Comparison of ENCODE assay signal across 9 cellular contexts in genomic region chr1:43269627-43270375, GRCh38. TPM values are rescaled to one million over a fixed set of nuclear protein-coding genes. Genes with fewer than 3 reads are reported as not detected.
DNase-seq lines count a peak whose midpoint lies in the region; ATAC-seq and TF ChIP-seq lines count a peak whose summit lies in the region.
"Had no signal": no experiment of that assay in that cellular context is flagged by ENCODE, and none has a peak within 500 bp of the region (broad histone marks: within the 10 kb centered on the region; RNA-seq: fewer than 3 reads in every experiment).

TMEM125 (plus strand) TSS chr1:43269983; CDS start chr1:43272723, 2,740 bp downstream.

- H3K36me3 Mint-ChIP-seq in activated CD8-positive, alpha-beta memory T cell treated with anti-CD3 and anti-CD28 coated beads, Interleukin-2, amount 10 ng/mL, durations not matched to agents 7 days and 5 days: peaks cover 3% of the 10 kb centered on the region
- H3K36me3 Mint-ChIP-seq in activated naive CD8-positive, alpha-beta T cell treated with anti-CD3 and anti-CD28 coated beads, Interleukin-2, amount 10 ng/mL, durations not matched to agents 7 days and 5 days: peaks cover 4% of the 10 kb centered on the region
- H3K36me3 Mint-ChIP-seq in stimulated activated naive B cell treated with anti-CD40 and anti-IgM and Interleukin-4, amounts not matched to agents 10 μg/mL and 1 μg/mL and 100 μg/mL, for 72 hours: no peaks in the 10 kb centered on the region

- POLR2A ChIA-PET in activated naive CD8-positive, alpha-beta T cell treated with anti-CD3 and anti-CD28 coated beads, Interleukin-2, amount 10 ng/mL, durations not matched to agents 7 days and 5 days (lab: Charles Lee): interaction anchor here (0.6 kb wide), 1 partner anchor 596 kb away, joined by 3 read pairs; no protein-coding TSS in a partner anchor

- peak; percentile 32 for DNase-seq in activated CD8-positive, alpha-beta memory T cell treated with anti-CD3 and anti-CD28 coated beads, Interleukin-2, amount 50 U/mL, for 48 hours
- DNase-seq in activated CD8-positive, alpha-beta memory T cell treated with anti-CD3 and anti-CD28 coated beads, Interleukin-2, amount 10 ng/mL, durations not matched to agents 7 days and 5 days: no peak
- no peak for DNase-seq in activated naive CD8-positive, alpha-beta T cell treated with anti-CD3 and anti-CD28 coated beads, Interleukin-2, amount 10 ng/mL, durations not matched to agents 7 days and 5 days
- DNase-seq in kidney epithelial cell (ENCODE audit: low read depth): no peak
- no peak for DNase-seq in stimulated activated naive B cell treated with anti-CD40 and anti-IgM and Interleukin-4, amounts not matched to agents 10 μg/mL and 1 μg/mL and 100 μg/mL, for 72 hours
- no peak for DNase-seq in stimulated activated CD4-positive, alpha-beta T cell treated with anti-CD3 and anti-CD28 coated beads, Interleukin-12 subunit alpha, Interleukin-12 subunit beta, amount 100 ng/mL, for 4 hours
- DNase-seq in NCI-H1417 (lab: John Stamatoyannopoulos, UW): no peak
- no peak for DNase-seq in NCI-H524 (lab: John Stamatoyannopoulos, UW)
- DNase-seq: activated naive CD4-positive, alpha-beta T cell had no signal

- H3K27me3 ChIP-seq in kidney epithelial cell (ENCODE audit: control insufficient read depth, insufficient read depth, low read length): peaks cover 14% of the 10 kb centered on the region

- no peak for TF ChIP-seq CTCF in kidney epithelial cell (IDR thresholded peaks at IDR 0.05; ENCODE audit: insufficient read depth, low read length, poor library complexity, severe bottlenecking)

- H3K4me1 Mint-ChIP-seq in activated CD8-positive, alpha-beta memory T cell treated with anti-CD3 and anti-CD28 coated beads, Interleukin-2, amount 10 ng/mL, durations not matched to agents 7 days and 5 days: peaks cover 18% of the 10 kb centered on the region
- H3K4me1 Mint-ChIP-seq in activated naive CD8-positive, alpha-beta T cell treated with anti-CD3 and anti-CD28 coated beads, Interleukin-2, amount 10 ng/mL, durations not matched to agents 7 days and 5 days: peaks cover 19% of the 10 kb centered on the region
- peaks cover 19 to 26% of the 10 kb centered on the region in 2 donors for H3K4me1 Mint-ChIP-seq in stimulated activated naive B cell treated with anti-CD40 and anti-IgM and Interleukin-4, amounts not matched to agents 10 μg/mL and 1 μg/mL and 100 μg/mL, for 72 hours

- no peaks in the 10 kb centered on the region for H3K9me3 Mint-ChIP-seq in activated CD8-positive, alpha-beta memory T cell treated with anti-CD3 and anti-CD28 coated beads, Interleukin-2, amount 10 ng/mL, durations not matched to agents 7 days and 5 days (ENCODE audit: low read depth)
- H3K9me3 Mint-ChIP-seq in activated naive CD8-positive, alpha-beta T cell treated with anti-CD3 and anti-CD28 coated beads, Interleukin-2, amount 10 ng/mL, durations not matched to agents 7 days and 5 days: peaks cover 3% of the 10 kb centered on the region
- H3K9me3 Mint-ChIP-seq in stimulated activated naive B cell treated with anti-CD40 and anti-IgM and Interleukin-4, amounts not matched to agents 10 μg/mL and 1 μg/mL and 100 μg/mL, for 72 hours: no peaks in the 10 kb centered on the region

- H3K4me3 Mint-ChIP-seq in activated CD8-positive, alpha-beta memory T cell treated with anti-CD3 and anti-CD28 coated beads, Interleukin-2, amount 10 ng/mL, durations not matched to agents 7 days and 5 days: no peak within 1 kb of the TSS
- H3K4me3 Mint-ChIP-seq in activated naive CD8-positive, alpha-beta T cell treated with anti-CD3 and anti-CD28 coated beads, Interleukin-2, amount 10 ng/mL, durations not matched to agents 7 days and 5 days: peak within 1 kb of the TSS; percentile 35
- H3K4me3 Mint-ChIP-seq in stimulated activated naive B cell treated with anti-CD40 and anti-IgM and Interleukin-4, amounts not matched to agents 10 μg/mL and 1 μg/mL and 100 μg/mL, for 72 hours: peak within 1 kb of the TSS; percentile 68 to 76

- peaks cover 28% of the 10 kb centered on the region for H3K27me3 Mint-ChIP-seq in activated CD8-positive, alpha-beta memory T cell treated with anti-CD3 and anti-CD28 coated beads, Interleukin-2, amount 10 ng/mL, durations not matched to agents 7 days and 5 days
- H3K27me3 Mint-ChIP-seq in activated naive CD8-positive, alpha-beta T cell treated with anti-CD3 and anti-CD28 coated beads, Interleukin-2, amount 10 ng/mL, durations not matched to agents 7 days and 5 days: peaks cover 20% of the 10 kb centered on the region
- peaks cover 32 to 34% of the 10 kb centered on the region in 2 donors for H3K27me3 Mint-ChIP-seq in stimulated activated naive B cell treated with anti-CD40 and anti-IgM and Interleukin-4, amounts not matched to agents 10 μg/mL and 1 μg/mL and 100 μg/mL, for 72 hours

- no peak for ATAC-seq in activated CD8-positive, alpha-beta memory T cell treated with anti-CD3 and anti-CD28 coated beads, Interleukin-2, amount 10 ng/mL, durations not matched to agents 7 days and 5 days
- no peak for ATAC-seq in activated naive CD8-positive, alpha-beta T cell treated with anti-CD3 and anti-CD28 coated beads, Interleukin-2, amount 10 ng/mL, durations not matched to agents 7 days and 5 days (ENCODE audit: low read depth)
- no peak for ATAC-seq in stimulated activated naive B cell treated with anti-CD40 and anti-IgM and Interleukin-4, amounts not matched to agents 10 μg/mL and 1 μg/mL and 100 μg/mL, for 72 hours (replicated peaks)

- no peak within 1 kb of the TSS for H3K27ac Mint-ChIP-seq in activated CD8-positive, alpha-beta memory T cell treated with anti-CD3 and anti-CD28 coated beads, Interleukin-2, amount 10 ng/mL, durations not matched to agents 7 days and 5 days
- no peak within 1 kb of the TSS for H3K27ac Mint-ChIP-seq in activated naive CD8-positive, alpha-beta T cell treated with anti-CD3 and anti-CD28 coated beads, Interleukin-2, amount 10 ng/mL, durations not matched to agents 7 days and 5 days
- H3K27ac Mint-ChIP-seq in stimulated activated naive B cell treated with anti-CD40 and anti-IgM and Interleukin-4, amounts not matched to agents 10 μg/mL and 1 μg/mL and 100 μg/mL, for 72 hours: peak within 1 kb of the TSS; percentile 53

- peak within 1 kb of the TSS; percentile 34 for H3K4me3 ChIP-seq in kidney epithelial cell (ENCODE audit: low read depth, low read length)

- H3K36me3 ChIP-seq in kidney epithelial cell (ENCODE audit: control insufficient read depth, insufficient read depth, low read length): no peaks in the 10 kb centered on the region

- CTCF ChIA-PET in activated CD8-positive, alpha-beta memory T cell treated with anti-CD3 and anti-CD28 coated beads, Interleukin-2, amount 10 ng/mL, durations not matched to agents 7 days and 5 days (lab: Charles Lee): no interaction called here

RNA-seq across cellular contexts. Expression of gene TMEM125, which starts in this region (rescaled TPM):
- total RNA-seq in activated CD8-positive, alpha-beta memory T cell treated with anti-CD3 and anti-CD28 coated beads, Interleukin-2, amount 10 ng/mL, durations not matched to agents 7 days and 5 days: not detected
- total RNA-seq in activated naive CD8-positive, alpha-beta T cell treated with anti-CD3 and anti-CD28 coated beads, Interleukin-2, amount 10 ng/mL, durations not matched to agents 7 days and 5 days: not detected
- 15.7 and 16.2 TPM in 2 replicates for total RNA-seq in kidney epithelial cell

Comparison
In these comparisons a context has a peak if more than half of its experiments do, and no peak if none do; other contexts are left out.
1. RNA of gene TMEM125 (total RNA-seq): 15.7 to 16.2 TPM in kidney epithelial cell; not detected in activated naive CD8-positive, alpha-beta T cell treated with anti-CD3 and anti-CD28 coated beads, Interleukin-2, amount 10 ng/mL, durations not matched to agents 7 days and 5 days and not detected in activated CD8-positive, alpha-beta memory T cell treated with anti-CD3 and anti-CD28 coated beads, Interleukin-2, amount 10 ng/mL, durations not matched to agents 7 days and 5 days; every median in the first group is over 10 times any median in the second.